9 cellular contexts compared by ENCODE assay signal in the genomic region with DNA sequence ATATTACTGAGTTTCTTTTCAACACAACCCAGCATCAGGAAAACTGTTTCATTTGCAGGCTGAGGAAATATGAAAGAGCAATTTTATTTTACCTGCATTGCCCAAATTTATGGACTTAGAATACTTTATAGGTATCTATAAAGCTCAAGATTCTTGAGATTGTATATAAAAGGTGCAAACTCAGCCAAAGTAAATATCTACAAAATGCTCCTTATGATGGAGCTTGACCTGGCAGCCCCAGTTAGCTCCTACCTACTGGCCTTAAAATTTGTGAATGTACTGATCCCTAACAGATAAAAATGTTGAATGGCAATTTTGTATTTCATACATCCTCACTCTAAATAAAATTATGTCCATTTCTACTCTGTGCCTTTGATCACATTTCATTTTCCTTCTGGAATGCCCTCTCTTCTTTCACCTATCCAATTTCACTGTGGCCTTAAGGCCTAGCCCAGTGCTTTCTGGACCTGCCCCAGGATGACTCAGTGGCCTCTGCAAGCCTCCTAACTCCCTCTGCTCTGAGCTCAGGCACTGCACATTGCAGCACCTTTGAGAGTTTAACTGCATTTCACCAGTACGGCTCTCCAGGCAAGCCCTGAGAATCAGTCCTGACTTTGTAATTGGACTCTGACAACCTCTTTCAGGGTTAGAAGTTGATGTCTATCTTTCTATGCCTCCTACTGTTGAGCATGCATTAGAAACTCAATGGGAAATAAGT.
DNase-seq lines count a peak whose midpoint lies in the region; ATAC-seq and TF ChIP-seq lines count a peak whose summit lies in the region.
"Had no signal": no experiment of that assay in that cellular context is flagged by ENCODE, and none has a peak within 500 bp of the region (broad histone marks: within the 10 kb centered on the region; RNA-seq: fewer than 3 reads in every experiment).

No MANE protein-coding gene starts in this region.

- H3K36me3 Mint-ChIP-seq in effector memory CD8-positive, alpha-beta T cell (ENCODE audit: insufficient read depth) = no peaks in the 10 kb centered on the region
- no peaks in the 10 kb centered on the region for H3K36me3 Mint-ChIP-seq in activated T-cell treated with anti-CD3 and anti-CD28 coated beads, Interleukin-2, amount 50 U/mL, for 72 hours (ENCODE audit: insufficient read depth in 2 of 2)

- H3K27ac Mint-ChIP-seq in effector memory CD8-positive, alpha-beta T cell = no peak overlapping the region
- no peak overlapping the region for H3K27ac Mint-ChIP-seq in activated T-cell treated with anti-CD3 and anti-CD28 coated beads, Interleukin-2, amount 50 U/mL, for 72 hours

- peaks cover 37 to 39% of the 10 kb centered on the region in 2 donors for H3K27me3 Mint-ChIP-seq in effector memory CD8-positive, alpha-beta T cell
- H3K27me3 Mint-ChIP-seq in activated T-cell treated with anti-CD3 and anti-CD28 coated beads, Interleukin-2, amount 50 U/mL, for 72 hours (ENCODE audit: low read depth) = peaks cover 10% of the 10 kb centered on the region

- no peaks in the 10 kb centered on the region for H3K4me1 ChIP-seq in upper lobe of right lung

- H3K9me3 ChIP-seq in upper lobe of right lung = no peaks in the 10 kb centered on the region

- H3K9me3 Mint-ChIP-seq in effector memory CD8-positive, alpha-beta T cell = no peaks in the 10 kb centered on the region
- H3K9me3 Mint-ChIP-seq in activated T-cell treated with anti-CD3 and anti-CD28 coated beads, Interleukin-2, amount 50 U/mL, for 72 hours = no peaks in the 10 kb centered on the region

- no peaks in the 10 kb centered on the region for H3K36me3 ChIP-seq in upper lobe of right lung

- H3K4me3 ChIP-seq in astrocyte of the spinal cord (ENCODE audit: low read depth, low read length) (no peak overlapping the region), upper lobe of right lung (no peak overlapping the region)

- DNase-seq in HS-5 (ENCODE audit: low read depth) (peak; percentile 60), astrocyte of the spinal cord (ENCODE audit: low read depth, low spot score) (peak; percentile 90), islet precursor cell (peak; percentile 91), upper lobe of right lung (no peak)
- no peak for DNase-seq in effector memory CD8-positive, alpha-beta T cell
- no peak for DNase-seq in activated T-cell treated with anti-CD3 and anti-CD28 coated beads, Interleukin-2, amount 50 U/mL, for 72 hours
- DNase-seq: activated CD4-positive, alpha-beta T cell treated with anti-CD3 and anti-CD28 coated beads for 4 hours; NCI-H526 treated with DMSO at 0.1 percent for 48 hours had no signal

- H3K4me1 Mint-ChIP-seq in effector memory CD8-positive, alpha-beta T cell (ENCODE audit: low read depth in 2 of 2) = no peaks in the 10 kb centered on the region
- H3K4me1 Mint-ChIP-seq in activated T-cell treated with anti-CD3 and anti-CD28 coated beads, Interleukin-2, amount 50 U/mL, for 72 hours (ENCODE audit: low read depth) = no peaks in the 10 kb centered on the region

- intact Hi-C loops in upper lobe of right lung (cut with DNase I) = no loop called here

- no peaks in the 10 kb centered on the region for H3K27me3 ChIP-seq in upper lobe of right lung

- TF ChIP-seq CTCF in astrocyte of the spinal cord (IDR thresholded peaks at IDR 0.05; ENCODE audit: low read depth, low read length) (no peak), upper lobe of right lung (IDR thresholded peaks at IDR 0.05) (no peak)

- in situ Hi-C loops in astrocyte of the spinal cord (cut with HindIII; ENCODE audit: low sequenced_read_pairs) = no loop called here

- ATAC-seq in upper lobe of right lung (peak; percentile 49), HG02938 (IDR thresholded peaks at IDR 0.05; ENCODE audit: unreplicated experiment) (no peak)
- ATAC-seq in effector memory CD8-positive, alpha-beta T cell (replicated peaks) = no peak
- ATAC-seq in activated T-cell treated with anti-CD3 and anti-CD28 coated beads, Interleukin-2, amount 50 U/mL, for 72 hours (replicated peaks in 1 of 2) = no peak

- H3K4me3 Mint-ChIP-seq in effector memory CD8-positive, alpha-beta T cell = no peak overlapping the region
- no peak overlapping the region for H3K4me3 Mint-ChIP-seq in activated T-cell treated with anti-CD3 and anti-CD28 coated beads, Interleukin-2, amount 50 U/mL, for 72 hours

- no peak overlapping the region for H3K27ac ChIP-seq in upper lobe of right lung

Comparison
In these comparisons a context has a peak if more than half of its experiments do, and no peak if none do; other contexts are left out.
1. DNase-seq: peak in HS-5 (single experiment), astrocyte of the spinal cord (single experiment) and islet precursor cell (single experiment); none in upper lobe of right lung (single experiment), effector memory CD8-positive, alpha-beta T cell (0 of 3) and activated T-cell treated with anti-CD3 and anti-CD28 coated beads, Interleukin-2, amount 50 U/mL, for 72 hours (0 of 2).